8 cellular contexts compared by ENCODE assay signal in the genomic region with DNA sequence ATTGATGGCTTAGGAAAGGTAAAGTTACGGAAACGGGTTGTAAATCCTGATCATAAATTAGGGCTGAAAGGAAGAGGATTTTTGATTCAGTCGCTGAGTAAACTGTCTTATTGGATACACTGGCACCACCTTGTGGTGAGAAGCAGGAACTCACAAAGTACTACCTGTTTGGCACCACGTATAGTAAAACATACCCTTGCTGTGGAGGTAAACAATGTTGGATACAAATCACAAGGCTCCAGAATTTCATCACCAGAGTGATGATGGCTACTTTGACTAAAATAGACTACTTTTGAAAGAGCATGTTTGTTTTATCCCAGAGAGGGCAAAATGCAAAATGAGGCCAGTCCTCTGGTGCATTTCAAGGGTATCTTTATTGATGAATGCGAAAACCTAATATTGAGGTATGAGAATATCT.
A peak's percentile ranks its signal among the peaks of the same experiment; 100 is the strongest.
DNase-seq lines count a peak whose midpoint lies in the region; ATAC-seq, FAIRE-seq and TF ChIP-seq lines count a peak whose summit lies in the region.

No MANE protein-coding gene starts in this region.

- no peaks in the 10 kb centered on the region for H3K9me3 ChIP-seq in endothelial cell of umbilical vein (replicated peaks; ENCODE audit: control insufficient read depth, insufficient read depth, low read length)
- H3K9me3 ChIP-seq in mucosa of descending colon, result no peaks in the 10 kb centered on the region
- H3K9me3 ChIP-seq in uterus, result no peaks in the 10 kb centered on the region

- no peaks in the 10 kb centered on the region for H3K36me3 ChIP-seq in endothelial cell of umbilical vein (ENCODE audit: control insufficient read depth in 2 of 2, extremely low read depth in 1 of 2, insufficient read depth in 2 of 2, low read length in 2 of 2)
- H3K36me3 ChIP-seq in mucosa of descending colon (ENCODE audit: low read depth), result no peaks in the 10 kb centered on the region
- no peaks in the 10 kb centered on the region for H3K36me3 ChIP-seq in uterus

- no peaks in the 10 kb centered on the region for H3K27me3 ChIP-seq in endothelial cell of umbilical vein (ENCODE audit: control insufficient read depth in 2 of 2, insufficient read depth in 2 of 2, low read length in 2 of 2)
- H3K27me3 ChIP-seq in uterus, result no peaks in the 10 kb centered on the region

- DNase-seq in CD1c-positive myeloid dendritic cell (ENCODE audit: extremely low spot score) (peak; percentile 45), NCI-H1436 treated with DMSO at 0.1 percent for 48 hours (lab: John Stamatoyannopoulos, UW) (peak; percentile 6), T follicular helper cell (ENCODE audit: low read depth) (peak; percentile 12), endothelial cell of umbilical vein (ENCODE audit: low read depth, low spot score) (peak; percentile 40), mucosa of descending colon (peak in 1 of 3 donors; percentile 56), uterus (no peak)

- FAIRE-seq in endothelial cell of umbilical vein (lab: Jason Lieb, UNC), result peak; percentile 77

- H3K4me1 ChIP-seq in endothelial cell of umbilical vein (ENCODE audit: control insufficient read depth, extremely low read depth, insufficient read depth, low read length) (no peaks in the 10 kb centered on the region), mucosa of descending colon (ENCODE audit: low read depth) (no peaks in the 10 kb centered on the region), uterus (no peaks in the 10 kb centered on the region)

- ATAC-seq in GM18861 (IDR thresholded peaks at IDR 0.05; ENCODE audit: unreplicated experiment), result peak; percentile 84
- peak; percentile 76 for ATAC-seq in HG02973 (IDR thresholded peaks at IDR 0.05; ENCODE audit: unreplicated experiment)
- ATAC-seq in mucosa of descending colon, result peak; percentile 65

- H3K9me1 ChIP-seq in endothelial cell of umbilical vein (replicated peaks; ENCODE audit: control insufficient read depth, extremely low read depth, insufficient read depth, low read length), result no peaks in the 10 kb centered on the region

- H3K79me2 ChIP-seq in endothelial cell of umbilical vein (ENCODE audit: control insufficient read depth, insufficient read depth, low read length), result no peaks in the 10 kb centered on the region

- H4K20me1 ChIP-seq in endothelial cell of umbilical vein (replicated peaks; ENCODE audit: control insufficient read depth, extremely low read depth, insufficient read depth, low read length), result no peaks in the 10 kb centered on the region

- no peak overlapping the region for H3K4me3 ChIP-seq in endothelial cell of umbilical vein (replicated peaks in 1 of 3; ENCODE audit: insufficient read depth in 1 of 3, low read depth in 1 of 3, low read length in 3 of 3)
- H3K4me3 ChIP-seq in mucosa of descending colon, result no peak overlapping the region
- H3K4me3 ChIP-seq in uterus, result no peak overlapping the region

- intact Hi-C loops in endothelial cell of umbilical vein (cut with micrococcal nuclease), result no loop called here
- intact Hi-C loops in mucosa of descending colon (cut with DNase I, micrococcal nuclease), result no loop called here
- intact Hi-C loops in uterus (cut with DNase I; ENCODE audit: low total_unique reads), result no loop called here

- H3K27ac ChIP-seq in endothelial cell of umbilical vein (ENCODE audit: insufficient read depth, low read depth, low read length) (no peak overlapping the region), uterus (no peak overlapping the region)

- H2AFZ ChIP-seq in endothelial cell of umbilical vein (ENCODE audit: low read depth, low read length), result no peak overlapping the region

- TF ChIP-seq POLR2A in endothelial cell of umbilical vein (IDR thresholded peaks at IDR 0.05; ENCODE audit: low read depth, low read length) (no peak), uterus (IDR thresholded peaks at IDR 0.05) (no peak)

- no peak overlapping the region for H3K9ac ChIP-seq in endothelial cell of umbilical vein (replicated peaks; ENCODE audit: extremely low read depth, insufficient read depth, low read length)

- CTCF ChIA-PET in endothelial cell of umbilical vein (lab: Charles Lee), result no interaction called here

- POLR2A ChIA-PET in endothelial cell of umbilical vein (lab: Charles Lee), result no interaction called here

- dilution Hi-C loops in endothelial cell of umbilical vein (cut with MboI; ENCODE audit: extremely low pct_ligation_motif_present, low sequenced_read_pairs), result no loop called here

- TF ChIP-seq CTCF in endothelial cell of umbilical vein (IDR thresholded peaks at IDR 0.05; ENCODE audit: extremely low read depth in 1 of 2, insufficient read depth in 1 of 2, low read depth in 1 of 2, low read length in 2 of 2), result peak; percentile 50 to 70
- peak; percentile 46 for TF ChIP-seq CTCF in mucosa of descending colon (IDR thresholded peaks at IDR 0.05)
- TF ChIP-seq CTCF in uterus (IDR thresholded peaks at IDR 0.05), result peak in 3 of 4 experiments; percentile 38 to 42 (median 42)

- no TSS peak for BruUV-seq in endothelial cell of umbilical vein (replicated peaks; lab: Mats Ljungman, UMichigan)

- H3K4me2 ChIP-seq in endothelial cell of umbilical vein (ENCODE audit: insufficient read depth, low read length), result no peak overlapping the region

TF ChIP-seq in endothelial cell of umbilical vein, 7 proteins besides CTCF, POLR2A, EP300 and RAD21:
- TF ChIP-seq MYC (IDR thresholded peaks at IDR 0.05; ENCODE audit: low read depth, low read length) (no peak), GATA2 (IDR thresholded peaks at IDR 0.05; ENCODE audit: insufficient read depth, insufficient read length, low read depth, low read length) (no peak), FOS (IDR thresholded peaks at IDR 0.05; ENCODE audit: borderline replicate concordance, insufficient read depth, low read length) (no peak), JUN (IDR thresholded peaks at IDR 0.05; ENCODE audit: borderline replicate concordance, insufficient read depth, insufficient read length, low read depth) (no peak), EZH2 (IDR thresholded peaks at IDR 0.05; ENCODE audit: borderline replicate concordance, low read depth, low read length, severe bottlenecking) (no peak), POLR2AphosphoS5 (IDR thresholded peaks at IDR 0.05; ENCODE audit: insufficient read depth, low read depth, low read length) (no peak)
- TF ChIP-seq, protein P1, sequence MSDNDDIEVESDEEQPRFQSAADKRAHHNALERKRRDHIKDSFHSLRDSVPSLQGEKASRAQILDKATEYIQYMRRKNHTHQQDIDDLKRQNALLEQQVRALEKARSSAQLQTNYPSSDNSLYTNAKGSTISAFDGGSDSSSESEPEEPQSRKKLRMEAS (IDR thresholded peaks at IDR 0.05; ENCODE audit: insufficient read depth, insufficient read length), result no peak

Comparison
In these comparisons a context has a peak if more than half of its experiments do, and no peak if none do; other contexts are left out.
1. DNase-seq: peak in CD1c-positive myeloid dendritic cell (single experiment), NCI-H1436 treated with DMSO at 0.1 percent for 48 hours (single experiment), T follicular helper cell (single experiment) and endothelial cell of umbilical vein (single experiment); none in uterus (0 of 2).
2. Peak in every context shown above with its lines, with median percentiles within 50 percentile points of each other: ATAC-seq and CTCF ChIP-seq.